In the genomic region with DNA sequence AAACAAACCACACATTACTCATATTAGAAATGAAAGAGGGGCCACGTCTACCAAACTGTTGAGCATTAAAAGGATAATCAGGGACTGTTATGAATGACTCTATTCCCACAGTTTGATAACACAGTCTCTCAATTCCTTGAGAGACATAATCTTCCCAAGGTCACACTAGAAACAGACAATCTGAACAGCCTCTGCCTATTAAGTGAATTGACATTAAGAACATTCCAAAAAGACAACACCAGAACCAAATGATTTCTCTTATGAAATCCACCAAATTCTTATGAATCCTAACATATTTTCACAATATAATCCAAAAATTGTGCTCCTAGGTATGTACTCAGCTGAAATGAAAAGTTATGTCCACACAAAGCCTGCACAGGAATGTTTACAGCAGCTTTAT, we compare ENCODE assay signal across 19 cellular contexts. TPM values are rescaled to one million over a fixed set of nuclear protein-coding genes. Genes with fewer than 3 reads are reported as not detected.
DNase-seq lines count a peak whose midpoint lies in the region; FAIRE-seq and TF ChIP-seq lines count a peak whose summit lies in the region.
"Had no signal": no experiment of that assay in that cellular context is flagged by ENCODE, and none has a peak within 500 bp of the region (broad histone marks: within the 10 kb centered on the region; RNA-seq: fewer than 3 reads in every experiment).

No MANE protein-coding gene starts in this region.

- no peak for TF ChIP-seq POLR2A in tibial nerve (IDR thresholded peaks at IDR 0.05)

- H3K9ac ChIP-seq in adipocyte (ENCODE audit: low read length), result peak overlapping the region; percentile 9

- no peaks in the 10 kb centered on the region for H3K36me3 Mint-ChIP-seq in chondrocyte (ENCODE audit: low read depth)
- H3K36me3 Mint-ChIP-seq: CD14-positive monocyte; CD8-positive, alpha-beta T cell had no signal

- TF ChIP-seq CTCF in chondrocyte (IDR thresholded peaks at IDR 0.05) (no peak), WERI-Rb-1 (IDR thresholded peaks at IDR 0.05; ENCODE audit: low read depth, low read length) (no peak), tibial nerve (IDR thresholded peaks at IDR 0.05) (no peak)

- no peaks in the 10 kb centered on the region for H3K27me3 ChIP-seq in adipocyte (replicated peaks; ENCODE audit: control insufficient read depth, insufficient read depth, low read length)
- no peaks in the 10 kb centered on the region for H3K27me3 ChIP-seq in WERI-Rb-1 (ENCODE audit: insufficient read depth, low read depth, severe bottlenecking)
- no peaks in the 10 kb centered on the region for H3K27me3 ChIP-seq in tibial nerve

- H3K4me3 ChIP-seq in adipocyte (ENCODE audit: low read length), result no peak overlapping the region
- no peak overlapping the region for H3K4me3 ChIP-seq in WERI-Rb-1 (ENCODE audit: low read depth, low read length)
- H3K4me3 ChIP-seq in tibial nerve, result no peak overlapping the region
- H3K4me3 ChIP-seq: A549 had no signal

- no peaks in the 10 kb centered on the region for H3K9me3 Mint-ChIP-seq in chondrocyte (ENCODE audit: low read depth)
- H3K9me3 Mint-ChIP-seq: CD14-positive monocyte; CD8-positive, alpha-beta T cell had no signal

- H3K27me3 Mint-ChIP-seq in chondrocyte (ENCODE audit: low read depth), result no peaks in the 10 kb centered on the region

- H3K27ac ChIP-seq in WERI-Rb-1 (no peak overlapping the region), tibial nerve (no peak overlapping the region)
- H3K27ac ChIP-seq: A549 had no signal

- peak; percentile 22 for DNase-seq in adipocyte (ENCODE audit: low read depth)
- no peak for DNase-seq in chondrocyte (ENCODE audit: low spot score)
- DNase-seq in iris pigment epithelial cell (ENCODE audit: low read depth), result peak; percentile 10
- no peak for DNase-seq in WERI-Rb-1
- no peak for DNase-seq in SKM-1 (lab: John Stamatoyannopoulos, UW; ENCODE audit: unreplicated experiment)
- no peak for DNase-seq in urothelium cell line (ENCODE audit: low spot score)
- no peak for DNase-seq in tibial nerve (ENCODE audit: low spot score in 2 of 2)
- DNase-seq: CD8-positive, alpha-beta T cell; COR-L47; DMS153; DMS79 treated with DMSO at 0.1 percent for 48 hours; GDM1 had no signal

- peak overlapping the region; percentile 60 for H3K27ac Mint-ChIP-seq in chondrocyte (ENCODE audit: unreplicated experiment)
- H3K27ac Mint-ChIP-seq: CD14-positive monocyte; CD8-positive, alpha-beta T cell had no signal

- no peak overlapping the region for H3K4me3 Mint-ChIP-seq in chondrocyte (ENCODE audit: unreplicated experiment)
- H3K4me3 Mint-ChIP-seq: CD14-positive monocyte; CD8-positive, alpha-beta T cell had no signal

- WGBS in tibial nerve, 2 donors, result 35 to 41% methylated on average over 1 of the region's 1 CpG

- no peak for FAIRE-seq in urothelium cell line (lab: Jason Lieb, UNC)
- FAIRE-seq: A549, D721Med, GM19239, HepG2, HTR-8/SVneo had no signal

- no peaks in the 10 kb centered on the region for H3K9me3 ChIP-seq in adipocyte (ENCODE audit: control insufficient read depth, low read length)
- no peaks in the 10 kb centered on the region for H3K9me3 ChIP-seq in WERI-Rb-1 (ENCODE audit: severe bottlenecking)
- no peaks in the 10 kb centered on the region for H3K9me3 ChIP-seq in tibial nerve
- H3K9me3 ChIP-seq: A549 had no signal

- H3K36me3 ChIP-seq in adipocyte (ENCODE audit: control insufficient read depth, insufficient read depth, low read length, severe bottlenecking), result no peaks in the 10 kb centered on the region
- no peaks in the 10 kb centered on the region for H3K36me3 ChIP-seq in WERI-Rb-1
- H3K36me3 ChIP-seq in tibial nerve, result no peaks in the 10 kb centered on the region

- H3K4me1 ChIP-seq in adipocyte (ENCODE audit: control insufficient read depth, insufficient read depth, low read length), result peaks cover 5% of the 10 kb centered on the region
- H3K4me1 ChIP-seq in tibial nerve, result no peaks in the 10 kb centered on the region
- H3K4me1 ChIP-seq: A549 had no signal

- TF ChIP-seq EP300 in tibial nerve (IDR thresholded peaks at IDR 0.05), result no peak

- peaks cover 20% of the 10 kb centered on the region for H3K4me1 Mint-ChIP-seq in chondrocyte (ENCODE audit: low read depth)
- H3K4me1 Mint-ChIP-seq: CD14-positive monocyte had no signal

RNA-seq across cellular contexts. Expression of gene RFPL1, which starts 4.6 kb away (rescaled TPM):
- total RNA-seq in chondrocyte (not detected in 3 replicates), tibial nerve (not detected)
- total RNA-seq: CD8-positive, alpha-beta T cell; HepG2 had no signal

RNA-seq across cellular contexts. Expression of gene NEFH, which starts 37.0 kb away (rescaled TPM):
- total RNA-seq in chondrocyte, result 2.8 to 3.5 TPM (median 2.9 TPM) in 3 replicates
- 1 to 10 TPM in 1 of 4 donors, under 1 TPM in 2, not detected in 1; 0.30 to 1.0 (median 0.78) TPM for total RNA-seq in tibial nerve
- total RNA-seq: H4, HepG2 had no signal

RNA-seq across cellular contexts. Expression of gene AP1B1, which starts 54.6 kb away (rescaled TPM):
- 42.0 to 55.6 TPM (median 45.7 TPM) in 3 replicates for total RNA-seq in chondrocyte
- total RNA-seq in tibial nerve, result 10 to 100 TPM; 51.3 to 93.3 (median 60.1) TPM

Comparison
In these comparisons a context has a peak if more than half of its experiments do, and no peak if none do; other contexts are left out.
1. DNase-seq: peak in adipocyte (single experiment) and iris pigment epithelial cell (single experiment); none in chondrocyte (single experiment), WERI-Rb-1 (single experiment), SKM-1 (single experiment), urothelium cell line (single experiment) and tibial nerve (0 of 2).